16 cellular contexts compared by ENCODE assay signal in genomic region chr20:48459729-48460395, GRCh38.
"Had no signal": no experiment of that assay in that cellular context is flagged by ENCODE, and none has a peak within 500 bp of the region (broad histone marks: within the 10 kb centered on the region; RNA-seq: fewer than 3 reads in every experiment).

No MANE protein-coding gene starts in this region.

- H3K36me3 Mint-ChIP-seq: activated naive CD8-positive, alpha-beta T cell treated with anti-CD3 and anti-CD28 coated beads for 36 hours; natural killer cell had no signal

- H3K4me1 Mint-ChIP-seq: activated CD4-positive, alpha-beta T cell treated with anti-CD3 and anti-CD28 coated beads, Interleukin-2, amount 10 ng/mL, durations not matched to agents 24 days and 14 days; activated T-helper 17 cell treated with anti-CD3 and anti-CD28 coated beads, Interleukin-2, amount 50 U/mL, for 72 hours; natural killer cell had no signal

- H3K27me3 Mint-ChIP-seq: activated naive CD8-positive, alpha-beta T cell treated with anti-CD3 and anti-CD28 coated beads for 36 hours had no signal

- DNase-seq: activated B cell treated with CpG ODN at 0.5 μM for 24 hours; activated CD4-positive, alpha-beta T cell treated with anti-CD3 and anti-CD28 coated beads, Interleukin-2, amount 10 ng/mL, durations not matched to agents 24 days and 14 days; activated CD8-positive, alpha-beta T cell treated with anti-CD3 and anti-CD28 coated beads for 36 hours; activated naive CD4-positive, alpha-beta T cell; activated naive CD8-positive, alpha-beta T cell treated with anti-CD3 and anti-CD28 coated beads for 36 hours; activated T-cell treated with anti-CD3 and anti-CD28 coated beads, Interleukin-2, amount 50 U/mL, for 1 hour; amniotic stem cell; dermis blood vessel endothelial cell; effector memory CD4-positive, alpha-beta T cell; heart right ventricle; natural killer cell; stimulated activated naive CD8-positive, alpha-beta T cell treated with anti-CD3 and anti-CD28 coated beads, Interleukin-15, Interleukin-2, amounts not matched to agents 100 U/mL and 50 U/mL, for 24 hours; substantia nigra; uterus had no signal

- H3K27ac Mint-ChIP-seq: activated B cell treated with CpG ODN at 0.5 μM for 24 hours; activated CD4-positive, alpha-beta T cell treated with anti-CD3 and anti-CD28 coated beads, Interleukin-2, amount 10 ng/mL, durations not matched to agents 24 days and 14 days; activated CD8-positive, alpha-beta T cell treated with anti-CD3 and anti-CD28 coated beads for 36 hours; activated naive CD8-positive, alpha-beta T cell treated with anti-CD3 and anti-CD28 coated beads for 36 hours; activated T-helper 17 cell treated with anti-CD3 and anti-CD28 coated beads, Interleukin-2, amount 50 U/mL, for 72 hours; natural killer cell; T-helper 2 cell treated with Interferon-gamma antibody and Interleukin-4, amounts not matched to agents 5 μg/mL and 100 μg/mL, for 36 hours had no signal

- H3K4me3 Mint-ChIP-seq: activated B cell treated with CpG ODN at 0.5 μM for 24 hours; activated CD4-positive, alpha-beta T cell treated with anti-CD3 and anti-CD28 coated beads, Interleukin-2, amount 10 ng/mL, durations not matched to agents 24 days and 14 days; activated CD8-positive, alpha-beta T cell treated with anti-CD3 and anti-CD28 coated beads for 36 hours; activated naive CD8-positive, alpha-beta T cell treated with anti-CD3 and anti-CD28 coated beads for 36 hours; activated T-helper 17 cell treated with anti-CD3 and anti-CD28 coated beads, Interleukin-2, amount 50 U/mL, for 72 hours; natural killer cell; T-helper 2 cell treated with Interferon-gamma antibody and Interleukin-4, amounts not matched to agents 5 μg/mL and 100 μg/mL, for 36 hours had no signal

- H3K9me3 Mint-ChIP-seq: activated B cell treated with CpG ODN at 0.5 μM for 24 hours; activated CD4-positive, alpha-beta T cell treated with anti-CD3 and anti-CD28 coated beads, Interleukin-2, amount 10 ng/mL, durations not matched to agents 24 days and 14 days; activated CD8-positive, alpha-beta T cell treated with anti-CD3 and anti-CD28 coated beads for 36 hours; activated naive CD8-positive, alpha-beta T cell treated with anti-CD3 and anti-CD28 coated beads for 36 hours; activated T-helper 17 cell treated with anti-CD3 and anti-CD28 coated beads, Interleukin-2, amount 50 U/mL, for 72 hours; natural killer cell; T-helper 2 cell treated with Interferon-gamma antibody and Interleukin-4, amounts not matched to agents 5 μg/mL and 100 μg/mL, for 36 hours had no signal
